20 cellular contexts compared by ENCODE assay signal in the genomic region with DNA sequence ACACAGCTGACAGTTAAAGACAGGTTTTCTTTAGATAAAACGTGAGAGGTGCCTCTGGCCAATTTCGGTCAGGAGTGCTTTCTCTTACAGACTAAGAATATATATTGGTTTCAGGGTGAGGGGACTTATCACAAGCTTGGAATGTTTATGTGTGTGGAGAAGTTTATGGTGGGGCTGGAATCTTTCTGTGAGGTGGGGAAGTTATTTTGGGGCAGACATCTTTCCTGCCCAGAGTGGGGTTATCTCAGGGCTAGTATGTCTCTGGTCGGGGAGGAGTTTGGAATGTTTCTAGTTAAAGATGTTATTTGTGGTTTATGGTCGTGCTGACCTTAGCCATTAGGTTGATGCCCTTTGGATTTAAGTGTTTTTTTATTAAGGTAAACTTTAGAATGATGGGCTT.
DNase-seq lines count a peak whose midpoint lies in the region; ATAC-seq and TF ChIP-seq lines count a peak whose summit lies in the region.
"Had no signal": no experiment of that assay in that cellular context is flagged by ENCODE, and none has a peak within 500 bp of the region (broad histone marks: within the 10 kb centered on the region; RNA-seq: fewer than 3 reads in every experiment).

No MANE protein-coding gene starts in this region.

- no peak for ATAC-seq in activated naive CD8-positive, alpha-beta T cell treated with anti-CD3 and anti-CD28 coated beads, Interleukin-2, amount 50 U/mL, for 24 hours
- no peak for ATAC-seq in GM21367 (IDR thresholded peaks at IDR 0.05; ENCODE audit: unreplicated experiment)
- no peak for ATAC-seq in left lobe of liver
- ATAC-seq: A549; CD8-positive, alpha-beta T cell; GM12878 had no signal

- H3K9me3 Mint-ChIP-seq in activated naive CD8-positive, alpha-beta T cell treated with anti-CD3 and anti-CD28 coated beads for 36 hours, result no peaks in the 10 kb centered on the region
- no peaks in the 10 kb centered on the region for H3K9me3 Mint-ChIP-seq in activated naive CD8-positive, alpha-beta T cell treated with anti-CD3 and anti-CD28 coated beads, Interleukin-2, amount 50 U/mL, for 24 hours
- H3K9me3 Mint-ChIP-seq in endothelial cell (ENCODE audit: unreplicated experiment), result no peaks in the 10 kb centered on the region
- H3K9me3 Mint-ChIP-seq: CD4-positive, alpha-beta T cell; CD8-positive, alpha-beta T cell had no signal

- no peak overlapping the region for H2BK15ac ChIP-seq in mesendoderm (replicated peaks; ENCODE audit: low read depth)

- H3K23ac ChIP-seq in mesendoderm (ENCODE audit: low read length), result no peak overlapping the region

- no peak overlapping the region for H3K4me3 Mint-ChIP-seq in activated naive CD8-positive, alpha-beta T cell treated with anti-CD3 and anti-CD28 coated beads for 36 hours
- H3K4me3 Mint-ChIP-seq in activated naive CD8-positive, alpha-beta T cell treated with anti-CD3 and anti-CD28 coated beads, Interleukin-2, amount 50 U/mL, for 24 hours, result no peak overlapping the region
- H3K4me3 Mint-ChIP-seq in endothelial cell (ENCODE audit: unreplicated experiment), result peak overlapping the region; percentile 73
- H3K4me3 Mint-ChIP-seq: B cell; CD4-positive, alpha-beta T cell; CD8-positive, alpha-beta T cell had no signal

- no peaks in the 10 kb centered on the region for H3K4me1 ChIP-seq in mesendoderm (ENCODE audit: control insufficient read depth, low read depth, low read length)
- H3K4me1 ChIP-seq: A549, Caco-2 had no signal

- no peaks in the 10 kb centered on the region for H3K4me1 Mint-ChIP-seq in activated naive CD8-positive, alpha-beta T cell treated with anti-CD3 and anti-CD28 coated beads for 36 hours
- no peaks in the 10 kb centered on the region for H3K4me1 Mint-ChIP-seq in activated naive CD8-positive, alpha-beta T cell treated with anti-CD3 and anti-CD28 coated beads, Interleukin-2, amount 50 U/mL, for 24 hours
- H3K4me1 Mint-ChIP-seq in endothelial cell (ENCODE audit: unreplicated experiment), result peaks cover 3% of the 10 kb centered on the region
- H3K4me1 Mint-ChIP-seq: B cell had no signal

- no peak overlapping the region for H4K5ac ChIP-seq in mesendoderm (ENCODE audit: low read length)

- no peak for DNase-seq in activated naive CD8-positive, alpha-beta T cell treated with anti-CD3 and anti-CD28 coated beads for 36 hours
- DNase-seq in activated naive CD8-positive, alpha-beta T cell treated with anti-CD3 and anti-CD28 coated beads, Interleukin-2, amount 50 U/mL, for 24 hours, result no peak
- peak; percentile 66 for DNase-seq in ELF-1 (ENCODE audit: low read depth, low spot score)
- DNase-seq in endothelial cell (ENCODE audit: low spot score), result no peak
- DNase-seq in mesendoderm, result peak; percentile 13
- DNase-seq in left lobe of liver (ENCODE audit: low spot score), result no peak
- DNase-seq: AML-193; Caco-2; Calu3; CD4-positive, alpha-beta T cell; CD8-positive, alpha-beta T cell; DMS79 treated with DMSO at 0.1 percent for 48 hours; GDM1 had no signal

- peak overlapping the region; percentile 16 for H3K27ac Mint-ChIP-seq in activated naive CD8-positive, alpha-beta T cell treated with anti-CD3 and anti-CD28 coated beads for 36 hours
- no peak overlapping the region for H3K27ac Mint-ChIP-seq in activated naive CD8-positive, alpha-beta T cell treated with anti-CD3 and anti-CD28 coated beads, Interleukin-2, amount 50 U/mL, for 24 hours
- no peak overlapping the region for H3K27ac Mint-ChIP-seq in endothelial cell (ENCODE audit: unreplicated experiment)
- H3K27ac Mint-ChIP-seq: B cell; CD4-positive, alpha-beta T cell; CD8-positive, alpha-beta T cell had no signal

- no peaks in the 10 kb centered on the region for H3K79me1 ChIP-seq in mesendoderm (ENCODE audit: low read length)

- H3K27me3 Mint-ChIP-seq in activated naive CD8-positive, alpha-beta T cell treated with anti-CD3 and anti-CD28 coated beads for 36 hours, result no peaks in the 10 kb centered on the region
- H3K27me3 Mint-ChIP-seq in activated naive CD8-positive, alpha-beta T cell treated with anti-CD3 and anti-CD28 coated beads, Interleukin-2, amount 50 U/mL, for 24 hours, result peaks cover 6% of the 10 kb centered on the region
- H3K27me3 Mint-ChIP-seq in endothelial cell (ENCODE audit: unreplicated experiment), result peaks cover 2% of the 10 kb centered on the region
- H3K27me3 Mint-ChIP-seq: B cell; CD4-positive, alpha-beta T cell had no signal

- no peak overlapping the region for H3K4ac ChIP-seq in mesendoderm (ENCODE audit: low read depth, low read length)

- no peaks in the 10 kb centered on the region for H3K36me3 Mint-ChIP-seq in activated naive CD8-positive, alpha-beta T cell treated with anti-CD3 and anti-CD28 coated beads for 36 hours
- H3K36me3 Mint-ChIP-seq in activated naive CD8-positive, alpha-beta T cell treated with anti-CD3 and anti-CD28 coated beads, Interleukin-2, amount 50 U/mL, for 24 hours (ENCODE audit: low read depth), result no peaks in the 10 kb centered on the region
- peaks cover 13% of the 10 kb centered on the region for H3K36me3 Mint-ChIP-seq in endothelial cell (ENCODE audit: low read depth, unreplicated experiment)
- H3K36me3 Mint-ChIP-seq: CD8-positive, alpha-beta T cell had no signal

- no peak overlapping the region for H3K4me3 ChIP-seq in mesendoderm (ENCODE audit: low read length)
- H3K4me3 ChIP-seq: A549; BLaER1 treated with 17β-estradiol and CSF1 and Interleukin-3, amounts not matched to agents 10 nM and 100 nM; GM12878 had no signal

- no peak overlapping the region for H3K4me2 ChIP-seq in mesendoderm (ENCODE audit: low read length)
- H3K4me2 ChIP-seq: A549 had no signal

- no peak overlapping the region for H3K9ac ChIP-seq in mesendoderm (ENCODE audit: low read length)
- H3K9ac ChIP-seq: BLaER1 treated with 17β-estradiol and CSF1 and Interleukin-3, amounts not matched to agents 10 nM and 100 nM had no signal

- H2BK120ac ChIP-seq in mesendoderm (ENCODE audit: low read depth, low read length), result no peak overlapping the region

- no peaks in the 10 kb centered on the region for H3K27me3 ChIP-seq in mesendoderm (ENCODE audit: insufficient read depth, low read length, poor library complexity)
- H3K27me3 ChIP-seq: BLaER1 treated with 17β-estradiol and CSF1 and Interleukin-3, amounts not matched to agents 10 nM and 100 nM had no signal

- H2AK5ac ChIP-seq in mesendoderm (ENCODE audit: low read length), result no peak overlapping the region

- TF ChIP-seq CTCF in endothelial cell (IDR thresholded peaks at IDR 0.05; ENCODE audit: unreplicated experiment), result no peak

- H3K27ac ChIP-seq in mesendoderm (ENCODE audit: low read depth, low read length), result no peak overlapping the region
- H3K27ac ChIP-seq: 22Rv1; A549; BLaER1 treated with 17β-estradiol and CSF1 and Interleukin-3, amounts not matched to agents 10 nM and 100 nM; C4-2B had no signal

- no peak overlapping the region for H2BK5ac ChIP-seq in mesendoderm (ENCODE audit: low read length)

- H3K56ac ChIP-seq in mesendoderm (ENCODE audit: low read length), result no peak overlapping the region

- no peaks in the 10 kb centered on the region for H3K36me3 ChIP-seq in mesendoderm (ENCODE audit: control insufficient read depth, insufficient read depth, low read length)
- H3K36me3 ChIP-seq: BLaER1 treated with 17β-estradiol and CSF1 and Interleukin-3, amounts not matched to agents 10 nM and 100 nM had no signal

- H3K18ac ChIP-seq in mesendoderm (ENCODE audit: low read length), result no peak overlapping the region

- no CpG with 5 or more reads among the region's 4 CpGs for WGBS in mesendoderm (ENCODE audit: extremely low coverage, insufficient coverage, low lambda C conversion rate)

- H4K8ac ChIP-seq in mesendoderm (ENCODE audit: low read depth, low read length), result no peak overlapping the region

- no peaks in the 10 kb centered on the region for H3K79me2 ChIP-seq in mesendoderm (ENCODE audit: control insufficient read depth, insufficient read depth, low read length)

Comparison
In these comparisons a context has a peak if more than half of its experiments do, and no peak if none do; other contexts are left out.
1. DNase-seq: peak in ELF-1 (single experiment) and mesendoderm (single experiment); none in activated naive CD8-positive, alpha-beta T cell treated with anti-CD3 and anti-CD28 coated beads for 36 hours (single experiment), activated naive CD8-positive, alpha-beta T cell treated with anti-CD3 and anti-CD28 coated beads, Interleukin-2, amount 50 U/mL, for 24 hours (single experiment), endothelial cell (single experiment) and left lobe of liver (single experiment).